In the genomic region with DNA sequence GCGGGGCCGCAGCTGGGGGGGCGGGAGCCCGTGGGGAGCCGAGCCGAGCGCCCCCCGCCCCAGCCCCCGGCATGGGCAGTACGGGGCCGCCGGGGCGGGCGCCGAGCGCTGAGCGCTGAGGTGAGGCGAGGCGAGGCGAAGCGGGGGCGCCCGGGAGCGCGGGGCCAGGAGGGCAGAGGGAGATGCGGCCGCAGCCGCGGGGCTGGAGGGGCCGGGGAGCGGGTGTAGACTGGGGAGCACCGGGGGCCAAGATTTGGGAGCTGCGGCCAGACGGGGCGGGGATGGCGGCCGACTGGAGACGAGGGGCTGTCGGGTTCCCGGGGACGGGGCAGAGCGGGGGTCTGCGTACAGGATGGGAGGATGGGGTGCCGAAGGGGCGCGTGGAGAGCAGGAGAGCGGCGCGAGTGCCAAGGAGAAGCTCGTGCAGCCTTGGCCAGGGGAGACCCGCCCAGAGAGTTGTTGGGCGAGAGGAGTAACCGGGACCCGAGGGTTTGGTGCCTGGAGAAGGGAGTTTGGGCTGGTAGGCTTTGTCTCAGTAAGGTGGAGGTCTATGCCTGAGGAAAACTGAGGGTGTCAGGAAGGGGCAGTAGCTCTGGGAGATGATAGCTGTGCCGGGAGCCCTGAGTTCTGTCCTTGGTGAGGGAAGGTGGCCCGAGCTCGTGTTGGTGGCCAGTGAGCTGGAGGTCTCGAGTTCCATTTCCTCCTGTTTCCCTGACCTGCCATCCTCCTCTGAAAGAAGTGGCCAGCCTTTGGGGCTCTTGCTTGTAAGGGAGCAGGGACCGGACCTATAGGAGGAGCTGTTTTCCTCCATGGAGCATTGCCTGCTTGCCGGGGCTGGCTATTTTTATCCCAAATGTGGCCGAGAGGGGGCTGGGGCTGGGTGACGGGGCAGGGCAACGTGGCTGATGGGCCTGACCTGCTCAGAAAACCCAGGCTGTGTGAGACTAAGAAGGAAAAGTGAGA, we compare ENCODE assay signal across 1 cellular context.
A peak's percentile ranks its signal among the peaks of the same experiment; 100 is the strongest.
TF ChIP-seq lines count a peak whose summit lies in the region.

No MANE protein-coding gene starts in this region.

TF ChIP-seq in GM12878, 131 proteins besides CTCF, POLR2A, EP300 and RAD21 (continued from another document):
- TF ChIP-seq ZZZ3 (IDR thresholded peaks at IDR 0.05; ENCODE audit: control insufficient read depth, insufficient read length, low read depth) (no peak), IKZF1 (conservative IDR thresholded peaks at IDR 0.05) (peak; percentile 31; the same call in 1 of the 2 replicates)
TF ChIP-seq in GM12878: peak in this region for 8.
